In genomic region chr14:91412939-91413338, GRCh38 we compare ENCODE assay signal across 12 cellular contexts. TPM values are rescaled to one million over a fixed set of nuclear protein-coding genes. Genes with fewer than 3 reads are reported as not detected.
A peak's percentile ranks its signal among the peaks of the same experiment; 100 is the strongest.
DNase-seq lines count a peak whose midpoint lies in the region; ATAC-seq, FAIRE-seq and TF ChIP-seq lines count a peak whose summit lies in the region.
"Had no signal": no experiment of that assay in that cellular context is flagged by ENCODE, and none has a peak within 500 bp of the region (broad histone marks: within the 10 kb centered on the region; RNA-seq: fewer than 3 reads in every experiment).

No MANE protein-coding gene starts in this region.

- peak; percentile 62 for FAIRE-seq in GM12878 (lab: Jason Lieb, UNC)
- no peak for FAIRE-seq in RCC 7860 (lab: Jason Lieb, UNC)
- FAIRE-seq: endometrium had no signal

- peak overlapping the region; percentile 91 for H3K4me2 ChIP-seq in DOHH2 (ENCODE audit: low read length)
- peak overlapping the region; percentile 92 for H3K4me2 ChIP-seq in GM12878 (ENCODE audit: control insufficient read depth, insufficient read depth)

- CTCF ChIA-PET in GM12878 (lab: Yijun Ruan, JAX): interaction anchor here (0.8 to 19.0 kb wide), 8 partner anchors 12 to 90 kb away, joined by 3 to 242 read pairs (median 52); no protein-coding TSS in a partner anchor

- no peak for TF ChIP-seq RAD21 in GM12878 (IDR thresholded peaks at IDR 0.05; ENCODE audit: insufficient read depth, low read depth, low read length)

- TF ChIP-seq POLR2A in NB4 (IDR thresholded peaks at IDR 0.05; ENCODE audit: extremely low read depth, insufficient read length) (no peak), GM12878 (IDR thresholded peaks at IDR 0.05; ENCODE audit: low read depth, low read length) (no peak)

- BruUV-seq in GM12878 (replicated peaks; lab: Mats Ljungman, UMichigan): no TSS peak

- H3K4me3 ChIP-seq in DOHH2 (ENCODE audit: low read length) (peak overlapping the region; percentile 87), NB4 (ENCODE audit: low read depth, low read length) (peak overlapping the region; percentile 2), GM12878 (peak overlapping the region; percentile 88), neutrophil (ENCODE audit: low read depth in 1 of 2, low read length in 1 of 2) (no peak overlapping the region)
- H3K4me3 ChIP-seq: lung, psoas muscle had no signal

- H3K9me2 ChIP-seq in DOHH2 (replicated peaks; ENCODE audit: control insufficient read depth, low read length): no peaks in the 10 kb centered on the region

- no peaks in the 10 kb centered on the region for H3K27me3 ChIP-seq in DOHH2 (ENCODE audit: control insufficient read depth, low read length)
- H3K27me3 ChIP-seq in GM12878 (replicated peaks in 1 of 2; ENCODE audit: control insufficient read depth in 2 of 2, insufficient read depth in 2 of 2, low read length in 1 of 2): no peaks in the 10 kb centered on the region
- no peaks in the 10 kb centered on the region for H3K27me3 ChIP-seq in neutrophil

- intact Hi-C loops in GM12878 (cut with micrococcal nuclease; ENCODE audit: unreplicated experiment) (no loop called here), Right ventricle myocardium inferior (cut with DNase I) (loop anchor here (10.0 kb wide), 1 partner anchor 48 kb away; no protein-coding TSS in a partner anchor)

- peak overlapping the region; percentile 26; the same call in 1 of the 2 replicates for H3K9ac ChIP-seq in GM12878 (ENCODE audit: control insufficient read depth, insufficient read depth, low read length)

- ATAC-seq in GM12878 (no peak), Right ventricle myocardium inferior (no peak)
- ATAC-seq: heart left ventricle, psoas muscle had no signal

- in situ Hi-C loops in GM12878 (cut with MboI): no loop called here

- no peak overlapping the region for H2AFZ ChIP-seq in GM12878 (ENCODE audit: control insufficient read depth, low read depth, low read length)

- RAD21 ChIA-PET in GM12878 (lab: Charles Lee; ENCODE audit: unreplicated experiment): interaction anchor here (1.4 to 10.0 kb wide), 6 partner anchors 13 to 89 kb away, joined by 5 to 236 read pairs (median 107); no protein-coding TSS in a partner anchor

- H3K9me3 ChIP-seq in DOHH2 (ENCODE audit: control insufficient read depth, insufficient read depth, low read length) (no peaks in the 10 kb centered on the region), GM12878 (replicated peaks; ENCODE audit: control insufficient read depth, insufficient read depth, low read length) (no peaks in the 10 kb centered on the region), neutrophil (no peaks in the 10 kb centered on the region)
- H3K9me3 ChIP-seq: heart left ventricle, psoas muscle had no signal

- DNase-seq in NB4 (ENCODE audit: low read depth): no peak
- DNase-seq in GM12878 (ENCODE audit: low read depth, low spot score): no peak
- DNase-seq in RCC 7860 (ENCODE audit: low spot score): no peak
- no peak for DNase-seq in Right ventricle myocardium inferior (ENCODE audit: missing footprints)
- no peak for DNase-seq in kidney glomerular epithelial cell (lab: John Stamatoyannopoulos, UW)
- DNase-seq: heart left ventricle; psoas muscle; stimulated activated CD4-positive, alpha-beta T cell treated with anti-CD3 and anti-CD28 coated beads, Interleukin-2, amount 100 ng/mL, for 24 hours had no signal

- H3K4me1 ChIP-seq in DOHH2 (ENCODE audit: control insufficient read depth, low read length) (peaks cover 73% of the 10 kb centered on the region), GM12878 (ENCODE audit: control insufficient read depth, insufficient read depth, low read length) (peaks cover 30% of the 10 kb centered on the region), neutrophil (ENCODE audit: control insufficient read depth in 1 of 2, insufficient read depth in 1 of 2, low read depth in 1 of 2, low read length in 1 of 2) (peaks cover 52% of the 10 kb centered on the region in 2 experiments)
- H3K4me1 ChIP-seq: psoas muscle had no signal

- TF ChIP-seq CTCF in DOHH2 (IDR thresholded peaks at IDR 0.05; ENCODE audit: low read depth, low read length, poor library complexity, severe bottlenecking) (no peak), NB4 (IDR thresholded peaks at IDR 0.05; ENCODE audit: low read depth, low read length) (no peak), GM12878 (IDR thresholded peaks at IDR 0.05 in 2 of 3, conservative IDR thresholded peaks at IDR 0.05 in 1 of 3; ENCODE audit: control insufficient read depth in 2 of 3, extremely low read depth in 1 of 3, insufficient read depth in 1 of 3, low read depth in 3 of 3, low read length in 3 of 3) (no peak), neutrophil (IDR thresholded peaks at IDR 0.05) (no peak)

- TF ChIP-seq EP300 in GM12878 (IDR thresholded peaks at IDR 0.05; ENCODE audit: borderline replicate concordance in 1 of 2, control insufficient read depth in 1 of 2, low read depth in 2 of 2, low read length in 2 of 2): no peak

- POLR2A ChIA-PET in GM12878 (lab: Charles Lee): interaction anchor here (0.6 to 9.2 kb wide), 9 partner anchors 9 to 500 kb away, joined by 3 to 140 read pairs (median 4); no protein-coding TSS in a partner anchor

- 43% methylated on average over 5 of the region's 5 CpGs for WGBS in GM12878 (ENCODE audit: insufficient coverage, insufficient replicate concordance, low lambda C conversion rate, missing lambda C conversion rate)

- H3K36me3 ChIP-seq in DOHH2 (ENCODE audit: control insufficient read depth, low read length) (peaks cover 89% of the 10 kb centered on the region), GM12878 (ENCODE audit: control insufficient read depth in 2 of 2, insufficient read depth in 2 of 2, low read length in 1 of 2) (peaks cover 12 to 30% of the 10 kb centered on the region in 2 experiments), neutrophil (peaks cover 8% of the 10 kb centered on the region)

- H3F3A ChIP-seq in DOHH2 (ENCODE audit: control insufficient read depth, insufficient read depth): peaks cover 12% of the 10 kb centered on the region

- H3K79me2 ChIP-seq in DOHH2 (ENCODE audit: control insufficient read depth, low read length) (peaks cover 94% of the 10 kb centered on the region), GM12878 (ENCODE audit: control insufficient read depth, insufficient read depth, low read length) (peaks cover 96% of the 10 kb centered on the region)

- H3K27ac ChIP-seq in DOHH2 (ENCODE audit: low read depth, low read length): peak overlapping the region; percentile 96
- peak overlapping the region; percentile 38 for H3K27ac ChIP-seq in GM12878 (ENCODE audit: control insufficient read depth, insufficient read depth)
- peak overlapping the region; percentile 35 for H3K27ac ChIP-seq in neutrophil
- H3K27ac ChIP-seq: psoas muscle had no signal

- peaks cover 35% of the 10 kb centered on the region; the same call in 1 of the 2 replicates for H4K20me1 ChIP-seq in DOHH2 (ENCODE audit: control insufficient read depth, insufficient read depth, low read depth, low read length)
- H4K20me1 ChIP-seq in GM12878 (ENCODE audit: control insufficient read depth, insufficient read depth): no peaks in the 10 kb centered on the region

- SMC1A ChIA-PET in GM12878 (lab: Charles Lee; ENCODE audit: uncharacterized antibody, unreplicated experiment): interaction anchor here (0.8 to 15.4 kb wide), 8 partner anchors 13 to 97 kb away, joined by 3 to 210 read pairs (median 94); no protein-coding TSS in a partner anchor

TF ChIP-seq in GM12878, 131 proteins besides CTCF, POLR2A, EP300 and RAD21:
- TF ChIP-seq YBX1 (IDR thresholded peaks at IDR 0.05) (no peak), ZBTB11 (CRISPR knock-in tag; IDR thresholded peaks at IDR 0.05) (no peak), BMI1 (IDR thresholded peaks at IDR 0.05; ENCODE audit: borderline replicate concordance) (no peak), RFX5 (IDR thresholded peaks at IDR 0.05; ENCODE audit: low read depth, low read length) (no peak), ATF7 (IDR thresholded peaks at IDR 0.05; ENCODE audit: low read depth) (no peak)

RNA-seq across cellular contexts. Expression of gene CCDC88C, which starts 4.7 kb away (rescaled TPM):
- 423 and 447 TPM in 2 replicates for total RNA-seq in GM12878 (2013; cell fraction: nucleolus; rRNA removed)
- 48.4 and 48.8 TPM in 2 replicates for total RNA-seq in GM12878 (2014; rRNA removed)
- total RNA-seq in GM12878 (2014; rRNA removed; fragmentation: Illumina TruSeq; extraction: Trizol): 35.7 and 41.3 TPM in 2 replicates
- 71.3 and 79.6 TPM in 2 replicates for total RNA-seq in GM12878 (2021)
- polyA plus RNA-seq in GM12878 (2011; ENCODE audit: low read depth): 18.5 TPM
- polyA plus RNA-seq in GM12878 (2011; rRNA removed): 37.2 and 39.7 TPM in 2 replicates
- 37.8 and 40.4 TPM in 2 replicates for polyA plus RNA-seq in GM12878 (2011; cell fraction: cytosol; rRNA removed)
- 123 and 167 TPM in 2 replicates for polyA plus RNA-seq in GM12878 (2011; cell fraction: nucleus; rRNA removed)
- 34.9 and 39.6 TPM in 2 replicates for polyA plus RNA-seq in GM12878 (2012)
- polyA plus RNA-seq in GM12878 (2014; fragmentation: Illumina TruSeq; extraction: Trizol): 20.2 and 31.3 TPM in 2 replicates
- 1 to 10 TPM; 4.0 to 7.0 TPM for polyA plus RNA-seq in GM12878 (2014; fragmentation: Nextera tagmentation; extraction: Ambion mirVana)
- polyA plus RNA-seq in GM12878 (2014; rRNA removed): 53.5 and 66.2 TPM in 2 replicates
- 10 to 100 TPM; 28.9 to 33.4 TPM for polyA plus RNA-seq in GM12878 (2016; fragmentation: Nextera tagmentation; extraction: Ambion mirVana)
- 69.8 and 107 TPM in 2 replicates for polyA minus RNA-seq in GM12878 (2011; rRNA and poly(A)+ RNA removed)
- 26.6 and 28.2 TPM in 2 replicates for polyA minus RNA-seq in GM12878 (2011; cell fraction: cytosol; rRNA and poly(A)+ RNA removed)
- polyA minus RNA-seq in GM12878 (2011; cell fraction: nucleus; rRNA and poly(A)+ RNA removed): 97.0 and 159 TPM in 2 replicates
- 3.6 TPM for total RNA-seq in Right ventricle myocardium inferior

Comparison
In these comparisons a context has a peak if more than half of its experiments do, and no peak if none do; other contexts are left out.
1. H3K27ac ChIP-seq: peak in every context shown above with its lines; median percentile 96 in DOHH2; 38 in GM12878; 35 in neutrophil.
2. H3K4me3 ChIP-seq: peak in DOHH2 (single experiment), NB4 (single experiment) and GM12878 (single experiment); none in neutrophil (0 of 2).